Comparison of ENCODE assay signal across 17 cellular contexts in genomic region chr5:77635617-77636422, GRCh38. TPM values are rescaled to one million over a fixed set of nuclear protein-coding genes. Genes with fewer than 3 reads are reported as not detected.
A peak's percentile ranks its signal among the peaks of the same experiment; 100 is the strongest.
DNase-seq lines count a peak whose midpoint lies in the region; ATAC-seq, FAIRE-seq and TF ChIP-seq lines count a peak whose summit lies in the region.
"Had no signal": no experiment of that assay in that cellular context is flagged by ENCODE, and none has a peak within 500 bp of the region (broad histone marks: within the 10 kb centered on the region; RNA-seq: fewer than 3 reads in every experiment).

No MANE protein-coding gene starts in this region.

- H2AFZ ChIP-seq in GM23338 (no peak overlapping the region; the same call in 1 of the 2 replicates), smooth muscle cell (ENCODE audit: low read depth) (no peak overlapping the region)

- peak overlapping the region; percentile 62 for H3K27ac Mint-ChIP-seq in activated CD4-positive, alpha-beta T cell treated with anti-CD3 and anti-CD28 coated beads, Interleukin-2, amount 10 ng/mL, durations not matched to agents 24 days and 14 days
- H3K27ac Mint-ChIP-seq in GM23338 (no peak overlapping the region), naive B cell (peak overlapping the region in 4 of 6 donors; percentile 61 to 97 (median 84))
- H3K27ac Mint-ChIP-seq in activated T-helper 2 cell treated with anti-CD3 and anti-CD28 coated beads, Interferon-gamma antibody, Interleukin-2, Interleukin-4, amounts not matched to agents 10 μg/mL and 5 μg/mL and 100 μg/mL, durations not matched to agents 14 hours and 24 hours and 36 hours = peak overlapping the region; percentile 46
- H3K27ac Mint-ChIP-seq: activated naive CD4-positive, alpha-beta T cell treated with anti-CD3 and anti-CD28 coated beads for 36 hours had no signal

- no peaks in the 10 kb centered on the region for H3K36me3 ChIP-seq in GM23338 (ENCODE audit: insufficient read depth)
- no peaks in the 10 kb centered on the region for H3K36me3 ChIP-seq in smooth muscle cell (ENCODE audit: low read depth)
- H3K36me3 ChIP-seq: brain microvascular endothelial cell, SJSA1 had no signal

- no peak overlapping the region for H3K4me3 Mint-ChIP-seq in activated CD4-positive, alpha-beta T cell treated with anti-CD3 and anti-CD28 coated beads, Interleukin-2, amount 10 ng/mL, durations not matched to agents 24 days and 14 days
- H3K4me3 Mint-ChIP-seq in GM23338 = peak overlapping the region; percentile 48; the same call in 2 of the 3 replicates
- no peak overlapping the region for H3K4me3 Mint-ChIP-seq in activated T-helper 2 cell treated with anti-CD3 and anti-CD28 coated beads, Interferon-gamma antibody, Interleukin-2, Interleukin-4, amounts not matched to agents 10 μg/mL and 5 μg/mL and 100 μg/mL, durations not matched to agents 14 hours and 24 hours and 36 hours (ENCODE audit: low read depth)
- H3K4me3 Mint-ChIP-seq in naive B cell = peak overlapping the region in 3 of 8 donors; percentile 35 to 59 (median 53)
- H3K4me3 Mint-ChIP-seq: activated naive CD4-positive, alpha-beta T cell treated with anti-CD3 and anti-CD28 coated beads for 36 hours had no signal

- peaks cover 36% of the 10 kb centered on the region for H3F3A ChIP-seq in GM23338 (replicated peaks; ENCODE audit: low read depth)
- H3F3A ChIP-seq in smooth muscle cell (ENCODE audit: low read depth) = no peaks in the 10 kb centered on the region

- H4K20me1 ChIP-seq in GM23338 (replicated peaks; ENCODE audit: insufficient read depth) = peaks cover 50% of the 10 kb centered on the region
- no peaks in the 10 kb centered on the region for H4K20me1 ChIP-seq in smooth muscle cell (ENCODE audit: low read depth)

- H3K9me3 Mint-ChIP-seq in activated CD4-positive, alpha-beta T cell treated with anti-CD3 and anti-CD28 coated beads, Interleukin-2, amount 10 ng/mL, durations not matched to agents 24 days and 14 days = peaks cover 29% of the 10 kb centered on the region
- H3K9me3 Mint-ChIP-seq in GM23338 = peaks cover 8% of the 10 kb centered on the region; the same call in 2 of the 3 replicates
- H3K9me3 Mint-ChIP-seq in activated T-helper 2 cell treated with anti-CD3 and anti-CD28 coated beads, Interferon-gamma antibody, Interleukin-2, Interleukin-4, amounts not matched to agents 10 μg/mL and 5 μg/mL and 100 μg/mL, durations not matched to agents 14 hours and 24 hours and 36 hours = peaks cover 6% of the 10 kb centered on the region
- peaks cover 6 to 44% (median 33%) of the 10 kb centered on the region in 7 donors for H3K9me3 Mint-ChIP-seq in naive B cell

- ATAC-seq in GM23338 = no peak
- no peak for ATAC-seq in naive B cell (ENCODE audit: low read depth in 2 of 2)

- no peaks in the 10 kb centered on the region for H3K9me2 ChIP-seq in GM23338 (ENCODE audit: insufficient read depth)

- no peaks in the 10 kb centered on the region for H3K9me3 ChIP-seq in smooth muscle cell (replicated peaks; ENCODE audit: low read depth)
- H3K9me3 ChIP-seq: SJSA1 had no signal

- H3K27me3 ChIP-seq in GM23338 (ENCODE audit: insufficient read depth) (peaks cover 99% of the 10 kb centered on the region), smooth muscle cell (ENCODE audit: low read depth) (peaks cover 100% of the 10 kb centered on the region)

- FAIRE-seq in H54 (lab: Jason Lieb, UNC) (no peak), GM12892 (lab: Jason Lieb, UNC) (no peak)

- H3K27me3 Mint-ChIP-seq in activated CD4-positive, alpha-beta T cell treated with anti-CD3 and anti-CD28 coated beads, Interleukin-2, amount 10 ng/mL, durations not matched to agents 24 days and 14 days = peaks cover 72% of the 10 kb centered on the region
- H3K27me3 Mint-ChIP-seq in GM23338 (ENCODE audit: insufficient read depth, low read depth, poor library complexity) = peaks cover 98% of the 10 kb centered on the region
- peaks cover 72% of the 10 kb centered on the region for H3K27me3 Mint-ChIP-seq in activated T-helper 2 cell treated with anti-CD3 and anti-CD28 coated beads, Interferon-gamma antibody, Interleukin-2, Interleukin-4, amounts not matched to agents 10 μg/mL and 5 μg/mL and 100 μg/mL, durations not matched to agents 14 hours and 24 hours and 36 hours (ENCODE audit: low read depth)
- peaks cover 49 to 66% (median 59%) of the 10 kb centered on the region in 3 donors for H3K27me3 Mint-ChIP-seq in naive B cell

- H3K4me3 ChIP-seq in GM23338 = peak overlapping the region; percentile 46
- no peak overlapping the region for H3K4me3 ChIP-seq in smooth muscle cell
- H3K4me3 ChIP-seq: SJSA1 had no signal

- H3K9ac ChIP-seq in smooth muscle cell (ENCODE audit: low read depth) = no peak overlapping the region

- TF ChIP-seq POLR2A in H54 (IDR thresholded peaks at IDR 0.05; ENCODE audit: low read depth, low read length) (no peak), GM12892 (IDR thresholded peaks at IDR 0.05; ENCODE audit: low read depth, low read length) (no peak)

- H3K79me2 ChIP-seq in GM23338 (replicated peaks; ENCODE audit: insufficient read depth) (no peaks in the 10 kb centered on the region), smooth muscle cell (ENCODE audit: low read depth) (no peaks in the 10 kb centered on the region)

- H3K36me3 Mint-ChIP-seq in activated CD4-positive, alpha-beta T cell treated with anti-CD3 and anti-CD28 coated beads, Interleukin-2, amount 10 ng/mL, durations not matched to agents 24 days and 14 days (ENCODE audit: low read depth) = peaks cover 12% of the 10 kb centered on the region
- H3K36me3 Mint-ChIP-seq in GM23338 (ENCODE audit: low read depth) (no peaks in the 10 kb centered on the region; the same call in 2 of the 3 replicates), naive B cell (peaks cover 13 to 20% of the 10 kb centered on the region in 2 donors)
- peaks cover 3% of the 10 kb centered on the region for H3K36me3 Mint-ChIP-seq in activated T-helper 2 cell treated with anti-CD3 and anti-CD28 coated beads, Interferon-gamma antibody, Interleukin-2, Interleukin-4, amounts not matched to agents 10 μg/mL and 5 μg/mL and 100 μg/mL, durations not matched to agents 14 hours and 24 hours and 36 hours (ENCODE audit: low read depth)

- peaks cover 12% of the 10 kb centered on the region for H3K4me1 Mint-ChIP-seq in activated CD4-positive, alpha-beta T cell treated with anti-CD3 and anti-CD28 coated beads, Interleukin-2, amount 10 ng/mL, durations not matched to agents 24 days and 14 days
- H3K4me1 Mint-ChIP-seq in GM23338 (peaks cover 46% of the 10 kb centered on the region), naive B cell (peaks cover 30 to 37% (median 34%) of the 10 kb centered on the region in 3 donors)
- H3K4me1 Mint-ChIP-seq in activated T-helper 2 cell treated with anti-CD3 and anti-CD28 coated beads, Interferon-gamma antibody, Interleukin-2, Interleukin-4, amounts not matched to agents 10 μg/mL and 5 μg/mL and 100 μg/mL, durations not matched to agents 14 hours and 24 hours and 36 hours (ENCODE audit: low read depth) = peaks cover 10% of the 10 kb centered on the region

- H3K4me2 ChIP-seq in GM23338 (peak overlapping the region; percentile 77), smooth muscle cell (no peak overlapping the region)

- DNase-seq in activated CD4-positive, alpha-beta T cell treated with anti-CD3 and anti-CD28 coated beads, Interleukin-2, amount 10 ng/mL, durations not matched to agents 24 days and 14 days = no peak
- DNase-seq in activated CD4-positive, alpha-beta T cell treated with anti-CD3 and anti-CD28 coated beads for 1 hour = no peak
- DNase-seq in GM23338 (ENCODE audit: low spot score) (peak; percentile 72), naive B cell (no peak), smooth muscle cell (lab: John Stamatoyannopoulos, UW; ENCODE audit: unreplicated experiment) (no peak), H54 (ENCODE audit: insufficient read length, low spot score) (no peak), GM12892 (ENCODE audit: insufficient read length) (no peak)
- no peak for DNase-seq in activated T-helper 2 cell treated with anti-CD3 and anti-CD28 coated beads, Interferon-gamma antibody, Interleukin-2, Interleukin-4, amounts not matched to agents 10 μg/mL and 5 μg/mL and 100 μg/mL, durations not matched to agents 14 hours and 24 hours and 36 hours (ENCODE audit: low spot score)
- DNase-seq: activated naive CD4-positive, alpha-beta T cell treated with anti-CD3 and anti-CD28 coated beads for 36 hours; brain microvascular endothelial cell; Calu3; kidney glomerular epithelial cell; NCI-H1694 treated with DMSO at 0.1 percent for 48 hours; NCI-H446 treated with DMSO at 0.1 percent for 48 hours had no signal

- H3K27ac ChIP-seq in GM23338 (ENCODE audit: low read depth) (no peak overlapping the region), smooth muscle cell (ENCODE audit: low read depth) (no peak overlapping the region)
- H3K27ac ChIP-seq: brain microvascular endothelial cell, SJSA1 had no signal

- intact Hi-C loops in activated CD4-positive, alpha-beta T cell treated with anti-CD3 and anti-CD28 coated beads, Interleukin-2, amount 10 ng/mL, durations not matched to agents 24 days and 14 days (cut with micrococcal nuclease) = loop anchor here (10.0 kb wide), 2 partner anchors 491 to 681 kb away; partner anchors contain the start of gene CRHBP
- intact Hi-C loops in activated T-helper 2 cell treated with anti-CD3 and anti-CD28 coated beads, Interferon-gamma antibody, Interleukin-2, Interleukin-4, amounts not matched to agents 10 μg/mL and 5 μg/mL and 100 μg/mL, durations not matched to agents 14 hours and 24 hours and 36 hours (cut with micrococcal nuclease) = loop anchor here (10.0 kb wide), 1 partner anchor 681 kb away; the partner anchor contains the start of gene CRHBP

- H3K4me1 ChIP-seq in GM23338 (ENCODE audit: insufficient read depth) (peaks cover 32% of the 10 kb centered on the region), smooth muscle cell (ENCODE audit: low read depth) (peaks cover 16% of the 10 kb centered on the region)

- 17% methylated on average over 20 of the region's 20 CpGs for WGBS in smooth muscle cell (ENCODE audit: low lambda C conversion rate)

- TF ChIP-seq CTCF in GM23338 (conservative IDR thresholded peaks at IDR 0.05; ENCODE audit: low read depth in 2 of 2) (no peak), smooth muscle cell (IDR thresholded peaks at IDR 0.05; ENCODE audit: borderline replicate concordance, insufficient read depth, poor library complexity, severe bottlenecking) (no peak)

RNA-seq across cellular contexts. Expression of gene OTP, which starts 2.7 kb away (rescaled TPM):
- not detected in 2 replicates for total RNA-seq in activated CD4-positive, alpha-beta T cell treated with anti-CD3 and anti-CD28 coated beads, Interleukin-2, amount 10 ng/mL, durations not matched to agents 24 days and 14 days
- not detected in 2 replicates for total RNA-seq in GM23338 (2014; rRNA removed; shearing (Covaris generic))
- polyA plus RNA-seq in GM23338 (2016; fragmentation: Nextera tagmentation; extraction: Ambion mirVana) (not detected in 2 replicates), naive B cell (ENCODE audit: low read depth in 6 of 6) (not detected), smooth muscle cell (not detected in 2 replicates)
- not detected in 2 replicates for total RNA-seq in activated T-helper 2 cell treated with anti-CD3 and anti-CD28 coated beads, Interferon-gamma antibody, Interleukin-2, Interleukin-4, amounts not matched to agents 10 μg/mL and 5 μg/mL and 100 μg/mL, durations not matched to agents 14 hours and 24 hours and 36 hours
- total RNA-seq in smooth muscle cell = not detected in 2 replicates
- polyA plus RNA-seq in GM12892 (2012; ENCODE audit: missing spikeins) = 0.32 TPM
- total RNA-seq: activated CD8-positive, alpha-beta memory T cell treated with anti-CD3 and anti-CD28 coated beads for 36 hours; activated naive CD4-positive, alpha-beta T cell treated with anti-CD3 and anti-CD28 coated beads for 36 hours; SJSA1; ureter had no signal
